In the genomic region with DNA sequence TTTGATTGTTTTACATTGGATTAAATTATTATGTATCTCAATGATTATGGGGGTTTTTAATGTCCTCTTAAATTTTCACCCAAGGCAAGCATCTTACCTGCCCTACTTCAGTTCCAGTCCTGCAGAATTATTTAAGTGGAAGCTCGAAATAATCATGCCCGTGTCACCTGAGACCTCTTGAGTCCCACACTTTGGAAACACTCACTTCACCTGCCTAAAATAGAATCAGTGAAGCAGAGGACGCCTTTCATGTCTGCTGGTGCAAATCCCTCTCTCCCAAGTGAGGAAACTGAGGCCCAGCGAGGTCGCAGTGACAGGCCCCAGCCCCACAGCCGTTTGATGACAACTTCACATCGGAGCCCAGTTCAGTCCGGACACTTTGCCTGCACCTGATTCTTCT, we compare ENCODE assay signal across 27 cellular contexts.
"Had no signal": no experiment of that assay in that cellular context is flagged by ENCODE, and none has a peak within 500 bp of the region (broad histone marks: within the 10 kb centered on the region; RNA-seq: fewer than 3 reads in every experiment).

No MANE protein-coding gene starts in this region.

- H3K9me3 Mint-ChIP-seq: activated T-cell treated with anti-CD3 and anti-CD28 coated beads, Interleukin-2, amount 50 U/mL, for 72 hours; dendritic cell treated with granulocyte-macrophage colony-stimulating factor and Interleukin-4, amounts not matched to agents 40 ng/mL and 50 ng/mL, for 4 days; nephron had no signal

- H3K9me3 ChIP-seq: adrenal gland, heart right ventricle, left lung, neutrophil, ovary, prostate gland, suprapubic skin, transverse colon had no signal

- FAIRE-seq: urothelium cell line had no signal

- H3K4me1 Mint-ChIP-seq: activated naive CD8-positive, alpha-beta T cell treated with anti-CD3 and anti-CD28 coated beads for 36 hours had no signal

- DNase-seq: activated CD4-positive, alpha-beta T cell treated with anti-CD3 and anti-CD28 coated beads for 4 hours; activated CD4-positive, alpha-beta T cell treated with anti-CD3 and anti-CD28 coated beads, Interleukin-2, amount 50 U/mL, for 4 hours; activated naive CD4-positive, alpha-beta T cell treated with anti-CD3 and anti-CD28 coated beads for 36 hours; activated naive CD8-positive, alpha-beta T cell treated with anti-CD3 and anti-CD28 coated beads for 36 hours; activated T-cell treated with anti-CD3 and anti-CD28 coated beads for 4 hours; activated T-cell treated with anti-CD3 and anti-CD28 coated beads, Interleukin-2, amount 50 U/mL, for 72 hours; adrenal gland; caudate nucleus; endodermal cell; foreskin fibroblast; kidney glomerular epithelial cell; left lung; ovary; retina; stimulated activated CD4-positive, alpha-beta T cell treated with anti-CD3 and anti-CD28 coated beads, Interleukin-15, amount 100 ng/mL, for 24 hours; stimulated activated CD4-positive, alpha-beta T cell treated with anti-CD3 and anti-CD28 coated beads, Interleukin-2, amount 100 ng/mL, for 24 hours; stimulated activated naive CD4-positive, alpha-beta T cell; transverse colon had no signal

- H3K36me3 Mint-ChIP-seq: activated naive CD8-positive, alpha-beta T cell treated with anti-CD3 and anti-CD28 coated beads for 36 hours; brain had no signal

- ATAC-seq: activated T-cell treated with anti-CD3 and anti-CD28 coated beads, Interleukin-2, amount 50 U/mL, for 72 hours; esophagus mucosa; left lung had no signal

- H3K36me3 ChIP-seq: adrenal gland, heart right ventricle, left lung, neutrophil, ovary, prostate gland, suprapubic skin, transverse colon had no signal

- H3K4me3 ChIP-seq: adrenal gland, heart right ventricle, left lung, ovary, prostate gland, suprapubic skin, transverse colon had no signal

- H3K27me3 Mint-ChIP-seq: activated naive CD8-positive, alpha-beta T cell treated with anti-CD3 and anti-CD28 coated beads for 36 hours had no signal

- H3K27ac ChIP-seq: adrenal gland, left lung, neutrophil, ovary, prostate gland, suprapubic skin, transverse colon had no signal

- H3K27ac Mint-ChIP-seq: activated naive CD4-positive, alpha-beta T cell treated with anti-CD3 and anti-CD28 coated beads for 36 hours; activated naive CD8-positive, alpha-beta T cell treated with anti-CD3 and anti-CD28 coated beads for 36 hours; activated T-cell treated with anti-CD3 and anti-CD28 coated beads, Interleukin-2, amount 50 U/mL, for 72 hours; brain; dendritic cell treated with granulocyte-macrophage colony-stimulating factor and Interleukin-4, amounts not matched to agents 40 ng/mL and 50 ng/mL, for 4 days; endodermal cell; nephron had no signal

- H3K4me3 Mint-ChIP-seq: activated naive CD4-positive, alpha-beta T cell treated with anti-CD3 and anti-CD28 coated beads for 36 hours; activated naive CD8-positive, alpha-beta T cell treated with anti-CD3 and anti-CD28 coated beads for 36 hours; activated T-cell treated with anti-CD3 and anti-CD28 coated beads, Interleukin-2, amount 50 U/mL, for 72 hours; brain; dendritic cell treated with granulocyte-macrophage colony-stimulating factor and Interleukin-4, amounts not matched to agents 40 ng/mL and 50 ng/mL, for 4 days; endodermal cell; nephron had no signal

- H3K27me3 ChIP-seq: adrenal gland, heart right ventricle, ovary, transverse colon had no signal

- H3K4me1 ChIP-seq: adrenal gland, left lung, prostate gland, suprapubic skin, transverse colon had no signal
